In the genomic region with DNA sequence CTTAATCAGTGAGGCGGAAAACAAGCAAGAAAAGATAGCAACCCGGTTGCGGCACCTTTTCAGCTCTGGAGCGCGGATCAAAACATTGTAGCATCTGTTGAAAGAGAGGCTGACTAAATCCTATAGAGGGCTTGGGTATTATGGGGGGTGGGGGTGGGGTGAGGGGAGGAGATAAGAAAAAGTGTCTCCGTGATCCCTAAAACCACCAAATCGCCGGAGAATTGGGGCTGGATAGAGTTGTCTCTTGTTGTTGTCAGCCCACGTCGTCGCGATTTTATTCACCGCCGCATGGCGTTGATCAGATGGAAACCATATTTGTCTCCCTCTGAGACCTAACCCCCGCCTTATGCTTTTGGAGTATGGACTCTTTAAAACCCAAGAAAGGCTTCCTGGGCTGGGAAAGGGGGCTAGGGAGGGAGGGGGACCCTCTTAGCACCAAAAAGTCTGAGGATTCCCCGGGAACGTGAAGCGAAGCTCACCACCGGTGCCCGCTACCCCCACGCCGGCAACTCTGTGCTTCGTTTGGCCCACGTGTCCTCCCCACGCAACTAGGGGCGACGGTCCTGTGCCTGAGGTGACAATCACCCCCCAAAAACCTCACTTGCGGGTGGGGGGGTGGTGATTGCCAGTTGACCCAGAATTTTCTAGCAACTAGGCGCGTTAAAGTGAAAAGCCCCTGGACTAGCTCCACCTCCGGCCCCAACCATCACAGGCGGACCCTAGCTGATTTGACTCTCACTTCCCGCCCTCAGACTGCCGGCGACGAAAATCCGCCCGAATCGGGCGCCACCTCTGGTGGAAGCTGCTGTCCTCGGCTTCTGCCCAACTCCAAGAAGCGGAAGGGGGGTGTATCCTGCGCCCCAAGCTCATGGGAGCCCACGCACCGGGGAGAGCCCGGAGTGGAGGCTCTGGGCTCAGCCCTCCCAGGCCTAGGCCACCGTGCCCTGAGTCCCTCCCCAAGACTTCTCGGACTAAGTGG, we compare ENCODE assay signal across 1 cellular context.
TF ChIP-seq lines count a peak whose summit lies in the region.

No MANE protein-coding gene starts in this region.

TF ChIP-seq in H1, 55 proteins besides CTCF, POLR2A, EP300 and RAD21:
- TF ChIP-seq KDM5A (IDR thresholded peaks at IDR 0.05; ENCODE audit: low read length) (no peak), ASH2L (IDR thresholded peaks at IDR 0.05; ENCODE audit: low read length) (peak; percentile 67), PHF8 (conservative IDR thresholded peaks at IDR 0.05; ENCODE audit: low read depth, low read length) (no peak), RXRA (IDR thresholded peaks at IDR 0.05; ENCODE audit: insufficient read depth, low read depth, low read length) (no peak), ZNF274 (IDR thresholded peaks at IDR 0.05; ENCODE audit: borderline replicate concordance, extremely low read depth, low read length) (no peak), TAF7 (optimal IDR thresholded peaks at IDR 0.05; ENCODE audit: borderline replicate concordance, low read depth, low read length) (peak; percentile 35), YY1 (IDR thresholded peaks at IDR 0.05; ENCODE audit: low read depth, low read length) (0 out of 2 replicates have a peak, but pooled peaks have one; percentile 6), GTF2F1 (IDR thresholded peaks at IDR 0.05; ENCODE audit: borderline replicate concordance, low read depth, low read length) (no peak), KDM4A (IDR thresholded peaks at IDR 0.05; ENCODE audit: low read depth, low read length, severe bottlenecking) (peak; percentile 76), SP1 (IDR thresholded peaks at IDR 0.05; ENCODE audit: low read depth, low read length) (peak; percentile 43; the same call in 1 of the 2 replicates), SIRT6 (IDR thresholded peaks at IDR 0.05; ENCODE audit: low read length) (no peak), EGR1 (IDR thresholded peaks at IDR 0.05; ENCODE audit: borderline replicate concordance, low read depth, low read length) (0 out of 2 replicates have a peak, but pooled peaks have one; percentile 20), BACH1 (IDR thresholded peaks at IDR 0.05; ENCODE audit: low read length) (no peak; the same call in 1 of the 2 replicates), RBBP5 (IDR thresholded peaks at IDR 0.05; ENCODE audit: borderline replicate concordance, low read depth, low read length) (no peak), SIN3A (conservative IDR thresholded peaks at IDR 0.05 in 1 of 2, IDR thresholded peaks at IDR 0.05 in 1 of 2; ENCODE audit: low read depth in 1 of 2, low read length in 2 of 2) (peak; percentile 19 to 55; a peak in 1 of 4 replicates), CBX8 (IDR thresholded peaks at IDR 0.05; ENCODE audit: borderline replicate concordance, low read depth, low read length) (no peak), TCF12 (IDR thresholded peaks at IDR 0.05; ENCODE audit: low read depth, low read length) (0 out of 2 replicates have a peak, but pooled peaks have one; percentile 17), MAX (IDR thresholded peaks at IDR 0.05) (peak; percentile 74)
- TF ChIP-seq, protein P1, sequence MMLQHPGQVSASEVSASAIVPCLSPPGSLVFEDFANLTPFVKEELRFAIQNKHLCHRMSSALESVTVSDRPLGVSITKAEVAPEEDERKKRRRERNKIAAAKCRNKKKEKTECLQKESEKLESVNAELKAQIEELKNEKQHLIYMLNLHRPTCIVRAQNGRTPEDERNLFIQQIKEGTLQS (IDR thresholded peaks at IDR 0.05; ENCODE audit: insufficient read depth, low read depth, low read length), result no peak
- TF ChIP-seq, protein P2, sequence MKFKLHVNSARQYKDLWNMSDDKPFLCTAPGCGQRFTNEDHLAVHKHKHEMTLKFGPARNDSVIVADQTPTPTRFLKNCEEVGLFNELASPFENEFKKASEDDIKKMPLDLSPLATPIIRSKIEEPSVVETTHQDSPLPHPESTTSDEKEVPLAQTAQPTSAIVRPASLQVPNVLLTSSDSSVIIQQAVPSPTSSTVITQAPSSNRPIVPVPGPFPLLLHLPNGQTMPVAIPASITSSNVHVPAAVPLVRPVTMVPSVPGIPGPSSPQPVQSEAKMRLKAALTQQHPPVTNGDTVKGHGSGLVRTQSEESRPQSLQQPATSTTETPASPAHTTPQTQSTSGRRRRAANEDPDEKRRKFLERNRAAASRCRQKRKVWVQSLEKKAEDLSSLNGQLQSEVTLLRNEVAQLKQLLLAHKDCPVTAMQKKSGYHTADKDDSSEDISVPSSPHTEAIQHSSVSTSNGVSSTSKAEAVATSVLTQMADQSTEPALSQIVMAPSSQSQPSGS (IDR thresholded peaks at IDR 0.05; ENCODE audit: low read length), result no peak
- TF ChIP-seq, protein P3, sequence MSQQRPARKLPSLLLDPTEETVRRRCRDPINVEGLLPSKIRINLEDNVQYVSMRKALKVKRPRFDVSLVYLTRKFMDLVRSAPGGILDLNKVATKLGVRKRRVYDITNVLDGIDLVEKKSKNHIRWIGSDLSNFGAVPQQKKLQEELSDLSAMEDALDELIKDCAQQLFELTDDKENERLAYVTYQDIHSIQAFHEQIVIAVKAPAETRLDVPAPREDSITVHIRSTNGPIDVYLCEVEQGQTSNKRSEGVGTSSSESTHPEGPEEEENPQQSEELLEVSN (IDR thresholded peaks at IDR 0.05), result peak; percentile 96
